In genomic region chr5:178381921-178382688, GRCh38 we compare ENCODE assay signal across 19 cellular contexts.
"Had no signal": no experiment of that assay in that cellular context is flagged by ENCODE, and none has a peak within 500 bp of the region (broad histone marks: within the 10 kb centered on the region; RNA-seq: fewer than 3 reads in every experiment).

No MANE protein-coding gene starts in this region.

- H3K27me3 ChIP-seq: ascending aorta, gastrocnemius medialis, ovary had no signal

- H3K36me3 ChIP-seq: ascending aorta, gastrocnemius medialis, ovary, sigmoid colon had no signal

- H3K9me3 Mint-ChIP-seq: activated T-cell treated with anti-CD3 and anti-CD28 coated beads, Interleukin-2, amount 50 U/mL, for 72 hours had no signal

- H3K27ac Mint-ChIP-seq: activated T-cell treated with anti-CD3 and anti-CD28 coated beads, Interleukin-2, amount 50 U/mL, for 72 hours; T-helper 17 cell had no signal

- H3K4me1 ChIP-seq: ascending aorta, gastrocnemius medialis had no signal

- ATAC-seq: activated T-cell treated with anti-CD3 and anti-CD28 coated beads, Interleukin-2, amount 50 U/mL, for 72 hours; gastrocnemius medialis; T-helper 17 cell had no signal

- H3K9me3 ChIP-seq: ascending aorta, gastrocnemius medialis, ovary, sigmoid colon had no signal

- H3K4me3 Mint-ChIP-seq: activated T-cell treated with anti-CD3 and anti-CD28 coated beads, Interleukin-2, amount 50 U/mL, for 72 hours; T-helper 17 cell had no signal

- H3K27ac ChIP-seq: ascending aorta, gastrocnemius medialis, ovary, sigmoid colon, VCaP had no signal

- H3K4me3 ChIP-seq: ascending aorta, gastrocnemius medialis, ovary, sigmoid colon had no signal

- DNase-seq: activated CD4-positive, alpha-beta T cell treated with anti-CD3 and anti-CD28 coated beads, Interleukin-2, amount 50 U/mL, for 1 hour; activated CD4-positive, CD25-positive, alpha-beta regulatory T cell treated with anti-CD3 and anti-CD28 coated beads, Interleukin-2, amount 50 U/mL, for 72 hours; activated CD8-positive, alpha-beta memory T cell treated with anti-CD3 and anti-CD28 coated beads for 24 hours; activated CD8-positive, alpha-beta memory T cell treated with anti-CD3 and anti-CD28 coated beads, Interleukin-2, amount 50 U/mL, for 48 hours; activated effector memory CD4-positive, alpha-beta T cell treated with anti-CD3 and anti-CD28 coated beads, Interleukin-2, amount 50 U/mL, for 16 hours; activated naive CD4-positive, alpha-beta T cell treated with anti-CD3 and anti-CD28 coated beads, Interleukin-2, amount 50 U/mL, for 16 hours; activated T-cell treated with anti-CD3 and anti-CD28 coated beads, Interleukin-2, amount 50 U/mL, for 72 hours; cortex of kidney; gastrocnemius medialis; mesenchymal stem cell; sigmoid colon; stimulated activated CD4-positive, alpha-beta T cell treated with anti-CD3 and anti-CD28 coated beads, Interleukin-12 subunit alpha, Interleukin-12 subunit beta, amount 100 ng/mL, for 4 hours; stimulated activated CD4-positive, alpha-beta T cell treated with anti-CD3 and anti-CD28 coated beads, Interleukin-1b, Interleukin-23, amount 100 ng/mL, for 48 hours; stimulated activated CD8-positive, alpha-beta memory T cell treated with anti-CD3 and anti-CD28 coated beads, Interleukin-4, amount 100 ng/mL, for 48 hours; stimulated activated naive CD4-positive, alpha-beta T cell; T-helper 17 cell had no signal
